8 cellular contexts compared by ENCODE assay signal in genomic region chr3:182794455-182794773, GRCh38. TPM values are rescaled to one million over a fixed set of nuclear protein-coding genes. Genes with fewer than 3 reads are reported as not detected.
DNase-seq lines count a peak whose midpoint lies in the region; ATAC-seq and TF ChIP-seq lines count a peak whose summit lies in the region.

No MANE protein-coding gene starts in this region.

- ATAC-seq in Panc1 (no peak), HG03521 (IDR thresholded peaks at IDR 0.05; ENCODE audit: unreplicated experiment) (no peak)

- H3K36me3 Mint-ChIP-seq in progenitor cell of endocrine pancreas (ENCODE audit: insufficient read depth), result peaks cover 6% of the 10 kb centered on the region

- H3K4me1 ChIP-seq in Panc1 (ENCODE audit: control insufficient read depth, insufficient read depth, low read length) (peaks cover 9% of the 10 kb centered on the region), esophagus (ENCODE audit: control insufficient read depth in 2 of 2, insufficient read depth in 2 of 2, low read length in 1 of 2) (no peaks in the 10 kb centered on the region)

- peaks cover 23% of the 10 kb centered on the region for H3K4me1 Mint-ChIP-seq in progenitor cell of endocrine pancreas (ENCODE audit: low read depth)

- H3K36me3 ChIP-seq in Panc1 (ENCODE audit: control insufficient read depth, insufficient read depth, low read length), result no peaks in the 10 kb centered on the region; the same call in 1 of the 2 replicates
- H3K36me3 ChIP-seq in esophagus (ENCODE audit: control insufficient read depth in 2 of 2, insufficient read depth in 2 of 2, low read length in 1 of 2), result no peaks in the 10 kb centered on the region

- no peak for DNase-seq in GM12864 (ENCODE audit: low read depth)
- DNase-seq in Panc1 (ENCODE audit: low read depth, low spot score), result no peak
- DNase-seq in progenitor cell of endocrine pancreas (ENCODE audit: low spot score, unreplicated experiment), result no peak
- no peak for DNase-seq in superior temporal gyrus (ENCODE audit: extremely low spot score)
- DNase-seq in NCI-H2081 treated with DMSO at 0.1 percent for 48 hours (lab: John Stamatoyannopoulos, UW), result no peak
- DNase-seq in stimulated activated CD4-positive, alpha-beta T cell treated with anti-CD3 and anti-CD28 coated beads, Interleukin-4, amount 100 ng/mL, for 1 hour, result no peak

- H3K27me3 ChIP-seq in Panc1 (ENCODE audit: control insufficient read depth, insufficient read depth, low read length) (no peaks in the 10 kb centered on the region; the same call in 1 of the 2 replicates), esophagus (ENCODE audit: control insufficient read depth in 1 of 2, insufficient read depth in 2 of 2, low read length in 2 of 2) (no peaks in the 10 kb centered on the region)

- in situ Hi-C loops in Panc1 (cut with HindIII; ENCODE audit: low pct_unique_long_range_greater_than_20kb, low sequenced_read_pairs), result no loop called here

- no peaks in the 10 kb centered on the region for H3K27me3 Mint-ChIP-seq in progenitor cell of endocrine pancreas

- H3K27ac ChIP-seq in Panc1 (ENCODE audit: low read length) (peak overlapping the region; percentile 97), esophagus (ENCODE audit: low read depth in 2 of 2, low read length in 1 of 2) (peak overlapping the region; percentile 97 to 100)

- H3K9me3 Mint-ChIP-seq in progenitor cell of endocrine pancreas (ENCODE audit: low read depth), result no peaks in the 10 kb centered on the region

- CTCF ChIA-PET in Panc1 (lab: Charles Lee), result interaction anchor here (0.5 kb wide), 1 partner anchor 121 kb away, joined by 3 read pairs; no protein-coding TSS in a partner anchor

- POLR2A ChIA-PET in Panc1 (lab: Charles Lee), result no interaction called here

- H3K4me3 ChIP-seq in GM12864 (ENCODE audit: low read depth, low read length) (peak overlapping the region; percentile 90), Panc1 (ENCODE audit: low read depth in 2 of 2, low read length in 2 of 2) (peak overlapping the region; percentile 79 to 90), esophagus (ENCODE audit: low read depth in 1 of 2, low read length in 2 of 2) (peak overlapping the region; percentile 91 to 97)

- BruUV-seq in Panc1 (replicated peaks; lab: Mats Ljungman, UMichigan), result no TSS peak

- 0 to 1% methylated on average over 6 of the region's 6 CpGs for WGBS in esophagus, 2 donors

- peak overlapping the region; percentile 96 for H3K27ac Mint-ChIP-seq in progenitor cell of endocrine pancreas

- intact Hi-C loops in Panc1 (cut with micrococcal nuclease; ENCODE audit: unreplicated experiment), result no loop called here

- TF ChIP-seq CTCF in GM12864 (IDR thresholded peaks at IDR 0.05; ENCODE audit: low read depth, low read length, missing control alignments) (no peak), Panc1 (IDR thresholded peaks at IDR 0.05) (no peak), progenitor cell of endocrine pancreas (IDR thresholded peaks at IDR 0.05; ENCODE audit: unreplicated experiment) (no peak)

- H3K9me3 ChIP-seq in Panc1 (ENCODE audit: control insufficient read depth, insufficient read depth, low read depth, low read length) (no peaks in the 10 kb centered on the region), esophagus (ENCODE audit: control insufficient read depth in 2 of 2, insufficient read depth in 1 of 2, low read depth in 1 of 2, low read length in 1 of 2) (no peaks in the 10 kb centered on the region)

- peak overlapping the region; percentile 93 for H3K4me3 Mint-ChIP-seq in progenitor cell of endocrine pancreas (ENCODE audit: low read depth)

RNA-seq across cellular contexts. Expression of gene ATP11B, which starts 1.1 kb away (rescaled TPM):
- total RNA-seq in Panc1 (2021; ENCODE audit: unreplicated experiment), result 108 TPM
- polyA plus RNA-seq in Panc1 (2012; ENCODE audit: insufficient read length), result 29.4 TPM
- 10 to 100 TPM; 25.7 to 32.9 TPM for polyA plus RNA-seq in esophagus
- total RNA-seq in progenitor cell of endocrine pancreas, result 119 and 127 TPM in 2 replicates
